In genomic region chr2:37471104-37471503, GRCh38 we compare ENCODE assay signal across 19 cellular contexts.
"Had no signal": no experiment of that assay in that cellular context is flagged by ENCODE, and none has a peak within 500 bp of the region (broad histone marks: within the 10 kb centered on the region; RNA-seq: fewer than 3 reads in every experiment).

No MANE protein-coding gene starts in this region.

- H3K4me1 ChIP-seq: Peyer's patch had no signal

- H3K27me3 ChIP-seq: Peyer's patch had no signal

- DNase-seq: KBM-7, MV-4-11, NCI-H1048, NCI-H1105, NCI-H1417, NCI-H1436 treated with DMSO at 0.1 percent for 48 hours, NCI-H1694, NCI-H187 treated with DMSO at 0.1 percent for 48 hours, NCI-H2029 treated with DMSO at 0.1 percent for 48 hours, NCI-H2107, NCI-H2227 treated with DMSO at 0.1 percent for 48 hours, NCI-H524, NCI-H526 treated with DMSO at 0.1 percent for 48 hours, NCI-H748 treated with DMSO at 0.1 percent for 48 hours, Peyer's patch, SHP77 treated with DMSO at 0.1 percent for 48 hours, SW 1271 had no signal

- H3K27ac ChIP-seq: Peyer's patch, SJCRH30 had no signal

- H3K9me3 ChIP-seq: Peyer's patch, SJCRH30 had no signal

- H3K36me3 ChIP-seq: Peyer's patch, SJCRH30 had no signal

- ATAC-seq: Right ventricle myocardium inferior had no signal

- H3K4me3 ChIP-seq: Peyer's patch, SJCRH30 had no signal
